8 cellular contexts compared by ENCODE assay signal in the genomic region with DNA sequence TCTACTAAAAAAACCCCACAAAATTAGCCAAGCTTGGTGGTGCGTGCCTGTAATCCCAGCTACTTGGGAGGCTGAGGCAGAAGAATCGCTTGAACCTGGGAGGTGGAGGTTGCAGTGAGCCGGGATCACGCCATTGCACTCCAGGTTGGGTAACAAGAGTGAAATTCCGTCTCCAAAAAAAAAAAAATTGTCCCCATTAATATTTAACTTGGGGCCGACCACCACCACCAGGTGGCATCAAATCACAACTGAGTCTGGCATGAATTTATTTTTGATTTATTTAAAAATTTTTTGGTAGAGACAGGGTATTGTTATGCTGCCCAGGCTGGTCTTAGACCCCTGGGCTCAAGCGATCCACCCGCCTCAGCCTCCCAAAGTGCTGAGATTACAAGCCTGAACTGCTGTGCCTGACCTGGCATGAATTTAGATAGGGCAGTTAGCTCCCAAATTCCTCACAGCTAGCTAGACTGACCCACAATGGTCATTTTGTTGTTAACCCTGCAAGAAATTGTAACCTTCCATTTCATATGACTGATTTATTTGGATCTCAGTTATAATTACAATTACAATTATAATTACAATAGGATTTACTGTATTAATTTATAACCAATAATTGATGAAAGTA. TPM values are rescaled to one million over a fixed set of nuclear protein-coding genes. Genes with fewer than 3 reads are reported as not detected.
A peak's percentile ranks its signal among the peaks of the same experiment; 100 is the strongest.
DNase-seq lines count a peak whose midpoint lies in the region; ATAC-seq lines count a peak whose summit lies in the region.

No MANE protein-coding gene starts in this region.

- H3K27me3 Mint-ChIP-seq in naive thymus-derived CD4-positive, alpha-beta T cell: peaks cover 0 to 6% (median 0%) of the 10 kb centered on the region in 5 donors
- H3K27me3 Mint-ChIP-seq in natural killer cell treated with Interleukin-12 subunit alpha and Interleukin-12 subunit beta and Interleukin-15 and Interleukin-18, amount 100 ng/mL, for 72 hours: peaks cover 0 to 3% of the 10 kb centered on the region in 2 donors

- H3K4me3 Mint-ChIP-seq in naive thymus-derived CD4-positive, alpha-beta T cell: no peak overlapping the region
- H3K4me3 Mint-ChIP-seq in natural killer cell treated with Interleukin-12 subunit alpha and Interleukin-12 subunit beta and Interleukin-15 and Interleukin-18, amount 100 ng/mL, for 72 hours: no peak overlapping the region

- peak; percentile 45 for DNase-seq in NCI-H748 (lab: John Stamatoyannopoulos, UW; ENCODE audit: unreplicated experiment)
- no peak for DNase-seq in NCI-H748 treated with DMSO at 0.1 percent for 48 hours (lab: John Stamatoyannopoulos, UW)
- DNase-seq in NCI-H1694 (lab: John Stamatoyannopoulos, UW): peak; percentile 24
- peak; percentile 54 for DNase-seq in astrocyte of the hippocampus (ENCODE audit: low read depth, low spot score)
- peak in 5 of 9 donors; percentile 4 to 28 (median 10) for DNase-seq in naive thymus-derived CD4-positive, alpha-beta T cell
- DNase-seq in COR-L47 (lab: John Stamatoyannopoulos, UW): no peak
- DNase-seq in natural killer cell treated with Interleukin-12 subunit alpha and Interleukin-12 subunit beta and Interleukin-15 and Interleukin-18, amount 100 ng/mL, for 72 hours (ENCODE audit: low spot score): no peak

- H3K27ac Mint-ChIP-seq in naive thymus-derived CD4-positive, alpha-beta T cell: no peak overlapping the region
- H3K27ac Mint-ChIP-seq in natural killer cell treated with Interleukin-12 subunit alpha and Interleukin-12 subunit beta and Interleukin-15 and Interleukin-18, amount 100 ng/mL, for 72 hours: no peak overlapping the region

- H3K36me3 Mint-ChIP-seq in naive thymus-derived CD4-positive, alpha-beta T cell: no peaks in the 10 kb centered on the region
- no peaks in the 10 kb centered on the region for H3K36me3 Mint-ChIP-seq in natural killer cell treated with Interleukin-12 subunit alpha and Interleukin-12 subunit beta and Interleukin-15 and Interleukin-18, amount 100 ng/mL, for 72 hours

- no peaks in the 10 kb centered on the region for H3K9me3 ChIP-seq in naive thymus-derived CD4-positive, alpha-beta T cell (ENCODE audit: control insufficient read depth in 2 of 3, low read length in 3 of 3)

- ATAC-seq in naive thymus-derived CD4-positive, alpha-beta T cell: no peak
- no peak for ATAC-seq in natural killer cell treated with Interleukin-12 subunit alpha and Interleukin-12 subunit beta and Interleukin-15 and Interleukin-18, amount 100 ng/mL, for 72 hours
- ATAC-seq in GM19463 (IDR thresholded peaks at IDR 0.05; ENCODE audit: unreplicated experiment): no peak

- intact Hi-C loops in naive thymus-derived CD4-positive, alpha-beta T cell (cut with micrococcal nuclease): loop anchor here in 1 of 2 donors (10.0 kb wide), 1 partner anchor 1392 kb away; no protein-coding TSS in a partner anchor

- POLR2A ChIA-PET in naive thymus-derived CD4-positive, alpha-beta T cell (lab: Charles Lee): no interaction called here

- H3K36me3 ChIP-seq in naive thymus-derived CD4-positive, alpha-beta T cell (ENCODE audit: control insufficient read depth in 2 of 3, insufficient read depth in 3 of 3, low read length in 3 of 3): no peaks in the 10 kb centered on the region

- H3K4me1 Mint-ChIP-seq in naive thymus-derived CD4-positive, alpha-beta T cell: no peaks in the 10 kb centered on the region
- peaks cover 0 to 3% of the 10 kb centered on the region in 2 donors for H3K4me1 Mint-ChIP-seq in natural killer cell treated with Interleukin-12 subunit alpha and Interleukin-12 subunit beta and Interleukin-15 and Interleukin-18, amount 100 ng/mL, for 72 hours (ENCODE audit: low read depth in 2 of 2)

- no peaks in the 10 kb centered on the region for H3K4me1 ChIP-seq in naive thymus-derived CD4-positive, alpha-beta T cell (ENCODE audit: control insufficient read depth in 2 of 2, insufficient read depth in 2 of 2, low read length in 2 of 2)

- CTCF ChIA-PET in naive thymus-derived CD4-positive, alpha-beta T cell (lab: Charles Lee): interaction anchor here (0.6 to 1.4 kb wide), 3 partner anchors 184 to 918 kb away, joined by 3 to 5 read pairs (median 4); no protein-coding TSS in a partner anchor

- no peak overlapping the region for H3K4me3 ChIP-seq in naive thymus-derived CD4-positive, alpha-beta T cell (ENCODE audit: low read length)

- H3K27ac ChIP-seq in naive thymus-derived CD4-positive, alpha-beta T cell (ENCODE audit: low read depth, low read length): no peak overlapping the region

- no peaks in the 10 kb centered on the region for H3K27me3 ChIP-seq in naive thymus-derived CD4-positive, alpha-beta T cell (ENCODE audit: control insufficient read depth in 2 of 2, insufficient read depth in 2 of 2, low read length in 2 of 2)

- no peaks in the 10 kb centered on the region for H3K9me3 Mint-ChIP-seq in naive thymus-derived CD4-positive, alpha-beta T cell
- H3K9me3 Mint-ChIP-seq in natural killer cell treated with Interleukin-12 subunit alpha and Interleukin-12 subunit beta and Interleukin-15 and Interleukin-18, amount 100 ng/mL, for 72 hours: no peaks in the 10 kb centered on the region

RNA-seq across cellular contexts. Expression of a gene that starts 17.1 kb away (rescaled TPM):
- total RNA-seq in naive thymus-derived CD4-positive, alpha-beta T cell: 1 to 10 TPM; 1.1 to 4.1 (median 1.4) TPM
- under 1 TPM; 0.34 to 0.62 TPM for polyA plus RNA-seq in naive thymus-derived CD4-positive, alpha-beta T cell
- total RNA-seq in natural killer cell treated with Interleukin-12 subunit alpha and Interleukin-12 subunit beta and Interleukin-15 and Interleukin-18, amount 100 ng/mL, for 72 hours: 1 to 10 TPM; 3.0 to 6.5 TPM

Comparison
In these comparisons a context has a peak if more than half of its experiments do, and no peak if none do; other contexts are left out.
1. DNase-seq: peak in NCI-H748 (single experiment), NCI-H1694 (single experiment), astrocyte of the hippocampus (single experiment) and naive thymus-derived CD4-positive, alpha-beta T cell (5 of 9); none in NCI-H748 treated with DMSO at 0.1 percent for 48 hours (single experiment), COR-L47 (single experiment) and natural killer cell treated with Interleukin-12 subunit alpha and Interleukin-12 subunit beta and Interleukin-15 and Interleukin-18, amount 100 ng/mL, for 72 hours (single experiment).